In genomic region chrX:119802546-119802945, GRCh38 we compare ENCODE assay signal across 35 cellular contexts. TPM values are rescaled to one million over a fixed set of nuclear protein-coding genes. Genes with fewer than 3 reads are reported as not detected.
DNase-seq lines count a peak whose midpoint lies in the region; ATAC-seq and TF ChIP-seq lines count a peak whose summit lies in the region.
"Had no signal": no experiment of that assay in that cellular context is flagged by ENCODE, and none has a peak within 500 bp of the region (broad histone marks: within the 10 kb centered on the region; RNA-seq: fewer than 3 reads in every experiment).

No MANE protein-coding gene starts in this region.

- no peaks in the 10 kb centered on the region for H3K9me3 Mint-ChIP-seq in activated naive CD4-positive, alpha-beta T cell treated with anti-CD3 and anti-CD28 coated beads, Interleukin-2, amount 50 U/mL, for 24 hours
- H3K9me3 Mint-ChIP-seq in activated naive CD4-positive, alpha-beta T cell treated with anti-CD3 and anti-CD28 coated beads, Interleukin-2, amount 50 U/mL, for 72 hours, result no peaks in the 10 kb centered on the region
- no peaks in the 10 kb centered on the region for H3K9me3 Mint-ChIP-seq in stimulated activated effector memory CD8-positive, alpha-beta T cell treated with anti-CD3 and anti-CD28 coated beads, Interleukin-12 subunit alpha, Interleukin-12 subunit beta, amount 100 ng/mL, for 72 hours
- H3K9me3 Mint-ChIP-seq: CD4-positive, alpha-beta T cell; CD8-positive, alpha-beta T cell had no signal

- no peaks in the 10 kb centered on the region for H3K27me3 ChIP-seq in trophoblast cell (ENCODE audit: insufficient read depth, low read length)
- H3K27me3 ChIP-seq: BE2C; BLaER1; BLaER1 treated with 17β-estradiol and CSF1 and Interleukin-3, amounts not matched to agents 10 nM and 100 nM had no signal

- H3K79me1 ChIP-seq in trophoblast cell (ENCODE audit: low read length), result no peaks in the 10 kb centered on the region

- POLR2A ChIA-PET in OCI-LY7 (lab: Charles Lee), result no interaction called here

- ATAC-seq in activated naive CD4-positive, alpha-beta T cell treated with anti-CD3 and anti-CD28 coated beads, Interleukin-2, amount 50 U/mL, for 72 hours, result no peak
- ATAC-seq in stimulated activated effector memory CD8-positive, alpha-beta T cell treated with anti-CD3 and anti-CD28 coated beads, Interleukin-12 subunit alpha, Interleukin-12 subunit beta, amount 100 ng/mL, for 72 hours, result no peak
- ATAC-seq in HG03469 (IDR thresholded peaks at IDR 0.05; ENCODE audit: unreplicated experiment), result no peak
- ATAC-seq: A549; CD8-positive, alpha-beta T cell had no signal

- H3K27ac ChIP-seq in trophoblast cell (ENCODE audit: low read depth, low read length) (no peak overlapping the region), OCI-LY7 (ENCODE audit: low read depth, low read length, poor library complexity, severe bottlenecking) (no peak overlapping the region)
- H3K27ac ChIP-seq: 22Rv1; A549; BLaER1; BLaER1 treated with 17β-estradiol and CSF1 and Interleukin-3, amounts not matched to agents 10 nM and 100 nM; C4-2B had no signal

- no peak overlapping the region for H3K4me3 Mint-ChIP-seq in activated naive CD4-positive, alpha-beta T cell treated with anti-CD3 and anti-CD28 coated beads, Interleukin-2, amount 50 U/mL, for 24 hours
- H3K4me3 Mint-ChIP-seq in stimulated activated effector memory CD8-positive, alpha-beta T cell treated with anti-CD3 and anti-CD28 coated beads, Interleukin-12 subunit alpha, Interleukin-12 subunit beta, amount 100 ng/mL, for 72 hours, result no peak overlapping the region
- H3K4me3 Mint-ChIP-seq: B cell; CD14-positive monocyte; CD4-positive, alpha-beta memory T cell; CD4-positive, alpha-beta T cell; CD4-positive, CD25-positive, alpha-beta regulatory T cell; CD8-positive, alpha-beta memory T cell; CD8-positive, alpha-beta T cell had no signal

- H3K4me3 ChIP-seq in trophoblast cell (ENCODE audit: low read depth, low read length), result no peak overlapping the region
- no peak overlapping the region for H3K4me3 ChIP-seq in OCI-LY7 (ENCODE audit: low read depth, low read length, poor library complexity, severe bottlenecking)
- H3K4me3 ChIP-seq: A549; BLaER1; BLaER1 treated with 17β-estradiol and CSF1 and Interleukin-3, amounts not matched to agents 10 nM and 100 nM had no signal

- H3K4me1 ChIP-seq in trophoblast cell (ENCODE audit: control insufficient read depth in 1 of 2, insufficient read depth in 2 of 2, low read length in 2 of 2), result no peaks in the 10 kb centered on the region
- no peaks in the 10 kb centered on the region for H3K4me1 ChIP-seq in OCI-LY7 (ENCODE audit: insufficient read depth, low read length, poor library complexity, severe bottlenecking)
- H3K4me1 ChIP-seq: A549; BE2C; BLaER1; BLaER1 treated with 17β-estradiol and CSF1 and Interleukin-3, amounts not matched to agents 10 nM and 100 nM; Caco-2 had no signal

- no peaks in the 10 kb centered on the region for H3K36me3 Mint-ChIP-seq in activated naive CD4-positive, alpha-beta T cell treated with anti-CD3 and anti-CD28 coated beads, Interleukin-2, amount 50 U/mL, for 24 hours
- H3K36me3 Mint-ChIP-seq in activated naive CD4-positive, alpha-beta T cell treated with anti-CD3 and anti-CD28 coated beads, Interleukin-2, amount 50 U/mL, for 72 hours, result no peaks in the 10 kb centered on the region
- H3K36me3 Mint-ChIP-seq in stimulated activated effector memory CD8-positive, alpha-beta T cell treated with anti-CD3 and anti-CD28 coated beads, Interleukin-12 subunit alpha, Interleukin-12 subunit beta, amount 100 ng/mL, for 72 hours, result no peaks in the 10 kb centered on the region
- H3K36me3 Mint-ChIP-seq: CD14-positive monocyte; CD4-positive, alpha-beta memory T cell; CD4-positive, CD25-positive, alpha-beta regulatory T cell had no signal

- no peak overlapping the region for H3K14ac ChIP-seq in trophoblast cell (ENCODE audit: low read length)

- WGBS in trophoblast cell (ENCODE audit: extremely low coverage, insufficient coverage, insufficient read length), result no CpG with 5 or more reads among the region's 8 CpGs

- no peak overlapping the region for H2AK5ac ChIP-seq in trophoblast cell (ENCODE audit: low read length)

- intact Hi-C loops in OCI-LY7 (cut with micrococcal nuclease; ENCODE audit: unreplicated experiment), result no loop called here

- no peak overlapping the region for H4K8ac ChIP-seq in trophoblast cell (ENCODE audit: low read depth, low read length)

- H3K9me2 ChIP-seq in OCI-LY7 (ENCODE audit: insufficient read depth, low read length), result no peaks in the 10 kb centered on the region

- no peak overlapping the region for H3K4ac ChIP-seq in trophoblast cell (ENCODE audit: low read depth, low read length)

- H2BK120ac ChIP-seq in trophoblast cell (ENCODE audit: insufficient read depth, low read length, poor library complexity), result no peak overlapping the region

- no peak overlapping the region for H3K18ac ChIP-seq in trophoblast cell (ENCODE audit: low read length)

- no peaks in the 10 kb centered on the region for H3K27me3 Mint-ChIP-seq in activated naive CD4-positive, alpha-beta T cell treated with anti-CD3 and anti-CD28 coated beads, Interleukin-2, amount 50 U/mL, for 24 hours
- H3K27me3 Mint-ChIP-seq: B cell; CD4-positive, alpha-beta memory T cell; CD4-positive, alpha-beta T cell; CD4-positive, CD25-positive, alpha-beta regulatory T cell had no signal

- no peaks in the 10 kb centered on the region for H3K4me1 Mint-ChIP-seq in activated naive CD4-positive, alpha-beta T cell treated with anti-CD3 and anti-CD28 coated beads, Interleukin-2, amount 50 U/mL, for 24 hours
- no peaks in the 10 kb centered on the region for H3K4me1 Mint-ChIP-seq in stimulated activated effector memory CD8-positive, alpha-beta T cell treated with anti-CD3 and anti-CD28 coated beads, Interleukin-12 subunit alpha, Interleukin-12 subunit beta, amount 100 ng/mL, for 72 hours
- H3K4me1 Mint-ChIP-seq: B cell; CD14-positive monocyte; CD4-positive, alpha-beta memory T cell; CD4-positive, CD25-positive, alpha-beta regulatory T cell; CD8-positive, alpha-beta memory T cell had no signal

- no peak overlapping the region for H4K91ac ChIP-seq in trophoblast cell (ENCODE audit: low read depth, low read length)

- no peaks in the 10 kb centered on the region for H4K20me1 ChIP-seq in OCI-LY7 (ENCODE audit: insufficient read depth, low read length)
- H4K20me1 ChIP-seq: BLaER1; BLaER1 treated with 17β-estradiol and CSF1 and Interleukin-3, amounts not matched to agents 10 nM and 100 nM had no signal

- no peaks in the 10 kb centered on the region for H3K9me3 ChIP-seq in trophoblast cell (ENCODE audit: insufficient read depth, low read depth, low read length)
- no peaks in the 10 kb centered on the region for H3K9me3 ChIP-seq in OCI-LY7 (ENCODE audit: low read length)
- H3K9me3 ChIP-seq: A549, BE2C, Caco-2 had no signal

- H3K23ac ChIP-seq in trophoblast cell (ENCODE audit: low read length), result no peak overlapping the region

- no peak overlapping the region for H2BK5ac ChIP-seq in trophoblast cell (ENCODE audit: low read depth, low read length, poor library complexity)

- BruUV-seq in OCI-LY7 (replicated peaks; lab: Mats Ljungman, UMichigan), result no TSS peak

- H3K4me2 ChIP-seq in trophoblast cell (ENCODE audit: low read length), result no peak overlapping the region
- no peak overlapping the region for H3K4me2 ChIP-seq in OCI-LY7 (ENCODE audit: low read length)
- H3K4me2 ChIP-seq: A549; BLaER1; BLaER1 treated with 17β-estradiol and CSF1 and Interleukin-3, amounts not matched to agents 10 nM and 100 nM had no signal

- H2AFZ ChIP-seq in trophoblast cell (ENCODE audit: insufficient read depth, low read length, poor library complexity), result no peak overlapping the region
- no peak overlapping the region for H2AFZ ChIP-seq in OCI-LY7 (ENCODE audit: low read length)

- H3K79me2 ChIP-seq in trophoblast cell (ENCODE audit: control insufficient read depth, insufficient read depth, low read length, poor library complexity), result no peaks in the 10 kb centered on the region
- no peaks in the 10 kb centered on the region for H3K79me2 ChIP-seq in OCI-LY7 (ENCODE audit: insufficient read depth, low read depth, low read length)

- no peaks in the 10 kb centered on the region for H3K36me3 ChIP-seq in trophoblast cell (ENCODE audit: control insufficient read depth in 1 of 2, insufficient read depth in 2 of 2, low read length in 2 of 2)
- no peaks in the 10 kb centered on the region for H3K36me3 ChIP-seq in OCI-LY7 (ENCODE audit: insufficient read depth, low read length)
- H3K36me3 ChIP-seq: BE2C, BLaER1 had no signal

- H3K9ac ChIP-seq in trophoblast cell (ENCODE audit: low read length), result no peak overlapping the region
- H3K9ac ChIP-seq: BLaER1; BLaER1 treated with 17β-estradiol and CSF1 and Interleukin-3, amounts not matched to agents 10 nM and 100 nM had no signal

- H4K12ac ChIP-seq in trophoblast cell (ENCODE audit: low read depth, low read length), result no peak overlapping the region

- CTCF ChIA-PET in OCI-LY7 (lab: Charles Lee; ENCODE audit: unreplicated experiment), result no interaction called here

- H3K27ac Mint-ChIP-seq in activated naive CD4-positive, alpha-beta T cell treated with anti-CD3 and anti-CD28 coated beads, Interleukin-2, amount 50 U/mL, for 24 hours, result peak overlapping the region; percentile 17
- no peak overlapping the region for H3K27ac Mint-ChIP-seq in activated naive CD4-positive, alpha-beta T cell treated with anti-CD3 and anti-CD28 coated beads, Interleukin-2, amount 50 U/mL, for 72 hours
- peak overlapping the region; percentile 63 for H3K27ac Mint-ChIP-seq in stimulated activated effector memory CD8-positive, alpha-beta T cell treated with anti-CD3 and anti-CD28 coated beads, Interleukin-12 subunit alpha, Interleukin-12 subunit beta, amount 100 ng/mL, for 72 hours
- H3K27ac Mint-ChIP-seq: B cell; CD4-positive, alpha-beta T cell; CD4-positive, CD25-positive, alpha-beta regulatory T cell; CD8-positive, alpha-beta T cell had no signal

- no peak overlapping the region for H2BK12ac ChIP-seq in trophoblast cell (ENCODE audit: low read length)

- no peak for TF ChIP-seq CTCF in OCI-LY7 (conservative IDR thresholded peaks at IDR 0.05; ENCODE audit: low read length)

- DNase-seq in activated naive CD4-positive, alpha-beta T cell treated with anti-CD3 and anti-CD28 coated beads, Interleukin-2, amount 50 U/mL, for 72 hours (ENCODE audit: low spot score in 2 of 2), result no peak
- DNase-seq in trophoblast cell, result peak; percentile 62 to 67
- DNase-seq in stimulated activated effector memory CD8-positive, alpha-beta T cell treated with anti-CD3 and anti-CD28 coated beads, Interleukin-12 subunit alpha, Interleukin-12 subunit beta, amount 100 ng/mL, for 72 hours (ENCODE audit: low spot score in 2 of 2), result no peak
- no peak for DNase-seq in OCI-LY7 (ENCODE audit: low spot score)
- DNase-seq: 8988T; ACHN; AML-193; BE2C; C1 segment of cervical spinal cord; Caco-2; Calu3; CD4-positive, alpha-beta memory T cell; CD4-positive, alpha-beta T cell; CD4-positive, CD25-positive, alpha-beta regulatory T cell; CD8-positive, alpha-beta memory T cell; CD8-positive, alpha-beta T cell; COR-L47; DMS 273 treated with DMSO at 0.1 percent for 48 hours; DMS153; DMS53; DMS79; DMS79 treated with DMSO at 0.1 percent for 48 hours; DND-41; EL had no signal

RNA-seq across cellular contexts. Expression of gene RPL39, which starts 11.1 kb away (rescaled TPM):
- total RNA-seq in activated naive CD4-positive, alpha-beta T cell treated with anti-CD3 and anti-CD28 coated beads, Interleukin-2, amount 50 U/mL, for 72 hours, result 1,000 to 10,000 TPM; 2,603 to 3,012 TPM
- polyA plus RNA-seq in trophoblast cell (2013), result 4,540 and 4,605 TPM in 2 replicates
- total RNA-seq in OCI-LY7 (2014; rRNA removed; shearing (Covaris generic)), result 1,897 and 2,118 TPM in 2 replicates
- 2,029 and 2,070 TPM in 2 replicates for total RNA-seq in OCI-LY7 (2022)

RNA-seq across cellular contexts. Expression of gene SOWAHD, which starts 44.2 kb away (rescaled TPM):
- under 1 TPM in 1 of 2 donors, not detected in 1; 0.53 TPM for total RNA-seq in activated naive CD4-positive, alpha-beta T cell treated with anti-CD3 and anti-CD28 coated beads, Interleukin-2, amount 50 U/mL, for 72 hours
- polyA plus RNA-seq in trophoblast cell (2013), result 0.65 and 0.77 TPM in 2 replicates
- total RNA-seq in OCI-LY7 (2014; rRNA removed; shearing (Covaris generic)), result not detected in 2 replicates
- 0.29 and 0.55 TPM in 2 replicates for total RNA-seq in OCI-LY7 (2022)
- total RNA-seq: A172; A673; Calu3; CD4-positive, CD25-positive, alpha-beta regulatory T cell had no signal

RNA-seq across cellular contexts. Expression of gene UPF3B, which starts 50.2 kb away (rescaled TPM):
- total RNA-seq in activated naive CD4-positive, alpha-beta T cell treated with anti-CD3 and anti-CD28 coated beads, Interleukin-2, amount 50 U/mL, for 72 hours, result 10 to 100 TPM; 17.5 to 28.9 TPM
- 18.4 and 19.0 TPM in 2 replicates for polyA plus RNA-seq in trophoblast cell (2013)
- 8.7 and 10.8 TPM in 2 replicates for total RNA-seq in OCI-LY7 (2014; rRNA removed; shearing (Covaris generic))
- 25.1 and 25.5 TPM in 2 replicates for total RNA-seq in OCI-LY7 (2022)

Comparison
In these comparisons a context has a peak if more than half of its experiments do, and no peak if none do; other contexts are left out.
1. H3K27ac Mint-ChIP-seq: peak in activated naive CD4-positive, alpha-beta T cell treated with anti-CD3 and anti-CD28 coated beads, Interleukin-2, amount 50 U/mL, for 24 hours (single experiment) and stimulated activated effector memory CD8-positive, alpha-beta T cell treated with anti-CD3 and anti-CD28 coated beads, Interleukin-12 subunit alpha, Interleukin-12 subunit beta, amount 100 ng/mL, for 72 hours (single experiment); none in activated naive CD4-positive, alpha-beta T cell treated with anti-CD3 and anti-CD28 coated beads, Interleukin-2, amount 50 U/mL, for 72 hours (0 of 2).
2. DNase-seq: peak in trophoblast cell (2 of 2); none in activated naive CD4-positive, alpha-beta T cell treated with anti-CD3 and anti-CD28 coated beads, Interleukin-2, amount 50 U/mL, for 72 hours (0 of 2), stimulated activated effector memory CD8-positive, alpha-beta T cell treated with anti-CD3 and anti-CD28 coated beads, Interleukin-12 subunit alpha, Interleukin-12 subunit beta, amount 100 ng/mL, for 72 hours (0 of 2) and OCI-LY7 (single experiment).